Comparison of ENCODE assay signal across 17 cellular contexts in genomic region chr7:51234609-51235308, GRCh38.
A peak's percentile ranks its signal among the peaks of the same experiment; 100 is the strongest.
DNase-seq lines count a peak whose midpoint lies in the region; ATAC-seq and TF ChIP-seq lines count a peak whose summit lies in the region.
"Had no signal": no experiment of that assay in that cellular context is flagged by ENCODE, and none has a peak within 500 bp of the region (broad histone marks: within the 10 kb centered on the region; RNA-seq: fewer than 3 reads in every experiment).

No MANE protein-coding gene starts in this region.

- TF ChIP-seq POLR2A in thyroid gland (IDR thresholded peaks at IDR 0.05): no peak

- H3K9me3 ChIP-seq in right cardiac atrium (ENCODE audit: control insufficient read depth, low read length) (no peaks in the 10 kb centered on the region), neural progenitor cell (ENCODE audit: low read depth) (no peaks in the 10 kb centered on the region), thyroid gland (no peaks in the 10 kb centered on the region)

- H3K4me2 ChIP-seq in neural progenitor cell: no peak overlapping the region

- DNase-seq in right cardiac atrium (no peak), left cardiac atrium (no peak), islet precursor cell (peak; percentile 28), neural progenitor cell (ENCODE audit: low spot score) (no peak), thyroid gland (no peak)
- no peak for DNase-seq in effector CD4-positive, alpha-beta T cell
- DNase-seq: CD8-positive, alpha-beta memory T cell; GOT3; Kasumi-1; NCI-H1694 treated with DMSO at 0.1 percent for 48 hours; NCI-H2081 treated with DMSO at 0.1 percent for 48 hours; NCI-H446; NCI-H526; OCI-M1 had no signal

- no peak overlapping the region for H3K4me3 ChIP-seq in right cardiac atrium (ENCODE audit: low read length)
- no peak overlapping the region for H3K4me3 ChIP-seq in neural progenitor cell
- no peak overlapping the region for H3K4me3 ChIP-seq in thyroid gland (replicated peaks in 1 of 3)

- no peaks in the 10 kb centered on the region for H4K20me1 ChIP-seq in neural progenitor cell (ENCODE audit: low read depth)

- peaks cover 9% of the 10 kb centered on the region for H3K79me2 ChIP-seq in neural progenitor cell (ENCODE audit: low read depth)

- TF ChIP-seq CTCF in neural progenitor cell (IDR thresholded peaks at IDR 0.05): no peak
- no peak for TF ChIP-seq CTCF in thyroid gland (IDR thresholded peaks at IDR 0.05)

- H3K27me3 ChIP-seq in right cardiac atrium (ENCODE audit: control insufficient read depth, insufficient read depth) (no peaks in the 10 kb centered on the region), neural progenitor cell (no peaks in the 10 kb centered on the region), thyroid gland (no peaks in the 10 kb centered on the region)

- 87% methylated on average over 8 of the region's 8 CpGs for WGBS in right cardiac atrium
- 89 to 93% methylated on average over 8 of the region's 8 CpGs for WGBS in thyroid gland, 2 donors

- peak overlapping the region; percentile 94 for H3K27ac Mint-ChIP-seq in neural progenitor cell
- H3K27ac Mint-ChIP-seq: CD8-positive, alpha-beta memory T cell had no signal

- H3K9ac ChIP-seq in neural progenitor cell: no peak overlapping the region

- peak overlapping the region; percentile 44 for H3K4me3 Mint-ChIP-seq in neural progenitor cell
- H3K4me3 Mint-ChIP-seq: CD8-positive, alpha-beta memory T cell had no signal

- H3K9me3 Mint-ChIP-seq in neural progenitor cell: no peaks in the 10 kb centered on the region

- peaks cover 70% of the 10 kb centered on the region for H3K4me1 Mint-ChIP-seq in neural progenitor cell
- H3K4me1 Mint-ChIP-seq: CD8-positive, alpha-beta memory T cell had no signal

- peaks cover 16% of the 10 kb centered on the region for H3K27me3 Mint-ChIP-seq in neural progenitor cell (ENCODE audit: insufficient read depth, low read depth)

- H3K36me3 ChIP-seq in neural progenitor cell (no peaks in the 10 kb centered on the region), thyroid gland (no peaks in the 10 kb centered on the region)

- peaks cover 13% of the 10 kb centered on the region for H3F3A ChIP-seq in neural progenitor cell (ENCODE audit: low read depth)

- intact Hi-C loops in right cardiac atrium (cut with DNase I) (no loop called here), left cardiac atrium (cut with DNase I) (no loop called here), thyroid gland (cut with DNase I) (no loop called here)

- H3K4me1 ChIP-seq in right cardiac atrium (ENCODE audit: control insufficient read depth, insufficient read depth, low read length): peaks cover 3% of the 10 kb centered on the region
- peaks cover 40% of the 10 kb centered on the region for H3K4me1 ChIP-seq in neural progenitor cell
- peaks cover 10 to 28% of the 10 kb centered on the region in 2 donors for H3K4me1 ChIP-seq in thyroid gland

- peak overlapping the region; percentile 48 for H3K27ac ChIP-seq in right cardiac atrium (ENCODE audit: low read length)
- no peak overlapping the region for H3K27ac ChIP-seq in neural progenitor cell
- peak overlapping the region in 2 of 3 donors; percentile 21 to 43 for H3K27ac ChIP-seq in thyroid gland
- H3K27ac ChIP-seq: C4-2B had no signal

- no peak overlapping the region for H2AFZ ChIP-seq in neural progenitor cell (replicated peaks)

- ATAC-seq in right cardiac atrium (no peak), left cardiac atrium (no peak), GM18858 (IDR thresholded peaks at IDR 0.05; ENCODE audit: unreplicated experiment) (no peak), GM18517 (IDR thresholded peaks at IDR 0.05; ENCODE audit: unreplicated experiment) (no peak)

- no peaks in the 10 kb centered on the region for H3K36me3 Mint-ChIP-seq in neural progenitor cell
- H3K36me3 Mint-ChIP-seq: CD8-positive, alpha-beta memory T cell had no signal
